ENCODE assay signal across 26 cellular contexts in the genomic region with DNA sequence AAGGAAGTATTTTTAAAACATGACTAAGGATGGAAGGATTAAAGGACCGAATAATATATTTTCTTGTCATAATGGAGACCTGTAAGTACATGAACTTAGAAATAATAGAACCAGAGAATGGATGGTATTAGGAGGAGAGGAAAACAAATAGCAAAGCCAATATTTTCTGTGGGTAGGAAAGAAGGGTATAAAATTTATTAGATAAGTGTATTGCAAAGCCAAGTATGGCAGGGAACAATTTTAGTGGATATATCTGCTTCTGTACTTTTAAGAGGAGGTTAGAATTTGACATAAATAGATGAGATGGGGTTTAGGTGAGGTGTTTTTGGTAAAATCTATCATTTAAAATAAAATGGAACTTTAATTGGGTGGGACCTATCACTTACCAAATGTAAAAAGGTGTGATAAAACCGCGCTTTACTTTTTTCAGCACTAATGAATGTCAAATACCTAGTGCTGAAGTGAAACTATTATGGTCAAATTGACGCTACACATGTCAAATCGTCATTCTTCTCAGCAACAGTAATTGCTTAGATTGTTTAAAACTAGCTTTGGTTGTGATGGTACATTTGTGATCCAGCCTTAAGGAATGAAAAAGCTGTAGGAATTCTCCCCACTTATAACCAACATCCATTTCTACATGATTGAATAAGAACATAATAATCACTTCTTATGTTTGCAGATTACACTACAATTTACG.
"Had no signal": no experiment of that assay in that cellular context is flagged by ENCODE, and none has a peak within 500 bp of the region (broad histone marks: within the 10 kb centered on the region; RNA-seq: fewer than 3 reads in every experiment).

No MANE protein-coding gene starts in this region.

- H3K36me3 Mint-ChIP-seq: activated naive CD4-positive, alpha-beta T cell treated with anti-CD3 and anti-CD28 coated beads, Interleukin-2, amount 10 ng/mL, durations not matched to agents 7 days and 5 days had no signal

- H3K27me3 ChIP-seq: SJSA1 had no signal

- H3K27ac ChIP-seq: KMS-11, SJSA1 had no signal

- H3K36me3 ChIP-seq: SJSA1 had no signal

- H3K27ac Mint-ChIP-seq: activated CD4-positive, alpha-beta T cell treated with anti-CD3 and anti-CD28 coated beads for 36 hours; activated CD4-positive, alpha-beta T cell treated with anti-CD3 and anti-CD28 coated beads, Interleukin-2, amount 10 ng/mL, durations not matched to agents 7 days and 5 days; activated CD8-positive, alpha-beta T cell treated with anti-CD3 and anti-CD28 coated beads, Interleukin-2, amount 10 ng/mL, durations not matched to agents 7 days and 5 days; activated naive CD4-positive, alpha-beta T cell treated with anti-CD3 and anti-CD28 coated beads, Interleukin-2, amount 10 ng/mL, durations not matched to agents 7 days and 5 days; activated naive CD8-positive, alpha-beta T cell; activated naive CD8-positive, alpha-beta T cell treated with anti-CD3 and anti-CD28 coated beads, Interleukin-2, amount 50 U/mL, for 24 hours; activated T-cell treated with anti-CD3 and anti-CD28 coated beads, Interleukin-2, amount 50 U/mL, for 24 hours; T-helper 1 cell treated with Interleukin-12 subunit alpha and Interleukin-12 subunit beta and Interleukin-4 antibody, amounts not matched to agents 30 μg/mL and 1 μg/mL, for 36 hours; T-helper 2 cell treated with Interferon-gamma antibody and Interleukin-4, amounts not matched to agents 5 μg/mL and 100 μg/mL, for 36 hours had no signal

- H3K9ac ChIP-seq: KMS-11, SK-N-SH had no signal

- DNase-seq: activated CD4-positive, alpha-beta T cell treated with anti-CD3 and anti-CD28 coated beads for 36 hours; activated CD4-positive, alpha-beta T cell treated with anti-CD3 and anti-CD28 coated beads, Interleukin-2, amount 10 ng/mL, durations not matched to agents 7 days and 5 days; activated CD4-positive, alpha-beta T cell treated with anti-CD3 and anti-CD28 coated beads, Interleukin-2, amount 50 U/mL, for 48 hours; activated CD8-positive, alpha-beta T cell treated with anti-CD3 and anti-CD28 coated beads, Interleukin-2, amount 10 ng/mL, durations not matched to agents 7 days and 5 days; activated effector memory CD4-positive, alpha-beta T cell treated with Interleukin-2 at 50 U/mL for 16 hours; activated naive CD4-positive, alpha-beta T cell treated with anti-CD3 and anti-CD28 coated beads, Interleukin-2, amount 10 ng/mL, durations not matched to agents 7 days and 5 days; activated naive CD8-positive, alpha-beta T cell treated with anti-CD3 and anti-CD28 coated beads, Interleukin-2, amount 50 U/mL, for 24 hours; activated T-cell treated with anti-CD3 and anti-CD28 coated beads, Interleukin-2, amount 50 U/mL, for 24 hours; anterior cingulate cortex; caudate nucleus; NCI-H1105; NCI-H1417 treated with DMSO at 0.1 percent for 48 hours; NCI-H187 treated with DMSO at 0.1 percent for 48 hours; NCI-H2081 treated with DMSO at 0.1 percent for 48 hours; NCI-H226; NCI-H446 treated with DMSO at 0.1 percent for 48 hours; NCI-H524 treated with DMSO at 0.1 percent for 48 hours; SHP77 treated with DMSO at 0.1 percent for 48 hours; SK-N-SH had no signal

- H3K9me3 Mint-ChIP-seq: activated CD4-positive, alpha-beta T cell treated with anti-CD3 and anti-CD28 coated beads, Interleukin-2, amount 10 ng/mL, durations not matched to agents 7 days and 5 days; activated naive CD4-positive, alpha-beta T cell treated with anti-CD3 and anti-CD28 coated beads, Interleukin-2, amount 10 ng/mL, durations not matched to agents 7 days and 5 days; activated T-cell treated with anti-CD3 and anti-CD28 coated beads, Interleukin-2, amount 50 U/mL, for 24 hours; T-helper 1 cell treated with Interleukin-12 subunit alpha and Interleukin-12 subunit beta and Interleukin-4 antibody, amounts not matched to agents 30 μg/mL and 1 μg/mL, for 36 hours; T-helper 2 cell treated with Interferon-gamma antibody and Interleukin-4, amounts not matched to agents 5 μg/mL and 100 μg/mL, for 36 hours had no signal

- H3K4me3 Mint-ChIP-seq: activated CD4-positive, alpha-beta T cell treated with anti-CD3 and anti-CD28 coated beads for 36 hours; activated CD4-positive, alpha-beta T cell treated with anti-CD3 and anti-CD28 coated beads, Interleukin-2, amount 10 ng/mL, durations not matched to agents 7 days and 5 days; activated CD8-positive, alpha-beta T cell treated with anti-CD3 and anti-CD28 coated beads, Interleukin-2, amount 10 ng/mL, durations not matched to agents 7 days and 5 days; activated naive CD4-positive, alpha-beta T cell treated with anti-CD3 and anti-CD28 coated beads, Interleukin-2, amount 10 ng/mL, durations not matched to agents 7 days and 5 days; activated naive CD8-positive, alpha-beta T cell; activated naive CD8-positive, alpha-beta T cell treated with anti-CD3 and anti-CD28 coated beads, Interleukin-2, amount 50 U/mL, for 24 hours; activated T-cell treated with anti-CD3 and anti-CD28 coated beads, Interleukin-2, amount 50 U/mL, for 24 hours; brain; T-helper 1 cell treated with Interleukin-12 subunit alpha and Interleukin-12 subunit beta and Interleukin-4 antibody, amounts not matched to agents 30 μg/mL and 1 μg/mL, for 36 hours; T-helper 2 cell treated with Interferon-gamma antibody and Interleukin-4, amounts not matched to agents 5 μg/mL and 100 μg/mL, for 36 hours had no signal

- H3K4me2 ChIP-seq: KMS-11, SK-N-SH had no signal

- H3K4me1 Mint-ChIP-seq: activated CD4-positive, alpha-beta T cell treated with anti-CD3 and anti-CD28 coated beads for 36 hours; activated CD4-positive, alpha-beta T cell treated with anti-CD3 and anti-CD28 coated beads, Interleukin-2, amount 10 ng/mL, durations not matched to agents 7 days and 5 days had no signal

- ATAC-seq: activated CD4-positive, alpha-beta T cell treated with anti-CD3 and anti-CD28 coated beads for 36 hours; activated CD8-positive, alpha-beta T cell treated with anti-CD3 and anti-CD28 coated beads, Interleukin-2, amount 10 ng/mL, durations not matched to agents 7 days and 5 days; activated naive CD8-positive, alpha-beta T cell treated with anti-CD3 and anti-CD28 coated beads, Interleukin-2, amount 50 U/mL, for 24 hours; Panc1 had no signal

- H3K9me3 ChIP-seq: SJSA1, SK-N-SH had no signal

- H3K4me3 ChIP-seq: SJSA1 had no signal
